11 cellular contexts compared by ENCODE assay signal in the genomic region with DNA sequence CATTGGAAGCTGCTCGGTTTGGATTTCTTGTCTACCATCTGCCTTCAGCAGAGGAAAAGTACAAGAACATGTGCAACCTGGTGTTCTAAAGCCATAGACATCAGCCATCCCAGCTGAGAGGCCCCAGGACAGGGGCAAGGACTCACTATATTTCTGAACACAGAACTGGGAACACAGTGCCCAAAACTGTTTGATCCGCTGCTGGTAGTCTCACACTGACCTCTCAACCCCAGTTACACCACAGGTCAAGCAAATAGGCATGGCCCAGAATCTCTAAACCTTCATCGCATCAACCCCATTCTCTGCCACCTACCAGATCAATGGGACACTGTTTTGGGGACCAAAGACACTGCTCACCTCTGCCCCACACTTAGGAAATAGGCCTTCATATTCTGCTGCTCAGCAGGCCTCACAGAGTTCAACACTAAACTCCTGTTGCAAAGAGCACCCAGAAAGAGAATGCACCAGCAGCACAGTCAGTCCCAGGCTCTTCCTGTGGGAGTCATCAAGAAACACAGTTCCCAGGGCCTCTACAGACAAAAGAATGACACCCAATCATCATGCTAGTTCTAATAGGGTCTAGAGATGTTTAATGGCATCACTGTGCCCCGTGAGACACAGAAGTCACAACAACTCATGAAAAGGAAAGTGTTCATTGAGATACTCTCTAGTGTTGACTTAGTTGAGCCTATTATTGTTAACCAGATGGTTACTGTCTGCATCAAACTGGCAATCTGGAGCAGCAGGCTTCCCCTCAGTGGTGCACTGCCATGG. TPM values are rescaled to one million over a fixed set of nuclear protein-coding genes. Genes with fewer than 3 reads are reported as not detected.
A peak's percentile ranks its signal among the peaks of the same experiment; 100 is the strongest.
DNase-seq lines count a peak whose midpoint lies in the region; ATAC-seq and TF ChIP-seq lines count a peak whose summit lies in the region.
"Had no signal": no experiment of that assay in that cellular context is flagged by ENCODE, and none has a peak within 500 bp of the region (broad histone marks: within the 10 kb centered on the region; RNA-seq: fewer than 3 reads in every experiment).

No MANE protein-coding gene starts in this region.

- H3K27me3 ChIP-seq in foreskin keratinocyte = no peaks in the 10 kb centered on the region
- H3K27me3 ChIP-seq in stomach smooth muscle (ENCODE audit: control insufficient read depth in 1 of 2, insufficient read depth in 2 of 2, low read length in 2 of 2) = no peaks in the 10 kb centered on the region

- H3K4me3 ChIP-seq in stomach smooth muscle (ENCODE audit: low read length in 2 of 2) = peak overlapping the region; percentile 68 to 79

- TF ChIP-seq CTCF in foreskin keratinocyte (conservative IDR thresholded peaks at IDR 0.05) = no peak

- H3K27ac Mint-ChIP-seq in activated CD4-positive, alpha-beta T cell treated with anti-CD3 and anti-CD28 coated beads, Interleukin-2, amount 10 ng/mL, durations not matched to agents 24 days and 14 days = peak overlapping the region; percentile 6
- H3K27ac Mint-ChIP-seq in activated naive CD4-positive, alpha-beta T cell treated with anti-CD3 and anti-CD28 coated beads, Interleukin-2, amount 50 U/mL, for 72 hours = no peak overlapping the region
- H3K27ac Mint-ChIP-seq: activated naive CD4-positive, alpha-beta T cell treated with anti-CD3 and anti-CD28 coated beads, Interleukin-2, amount 50 U/mL, for 24 hours had no signal

- H3K4me3 Mint-ChIP-seq in activated CD4-positive, alpha-beta T cell treated with anti-CD3 and anti-CD28 coated beads, Interleukin-2, amount 10 ng/mL, durations not matched to agents 24 days and 14 days = no peak overlapping the region

- H3K9ac ChIP-seq in stomach smooth muscle (ENCODE audit: low read length in 2 of 2) = no peak overlapping the region

- H3K4me1 ChIP-seq in foreskin keratinocyte (peaks cover 14% of the 10 kb centered on the region), stomach smooth muscle (ENCODE audit: control insufficient read depth, insufficient read depth, low read length) (peaks cover 17% of the 10 kb centered on the region)

- H3K27ac ChIP-seq in foreskin keratinocyte = peak overlapping the region; percentile 34
- peak overlapping the region; percentile 11 for H3K27ac ChIP-seq in stomach smooth muscle (ENCODE audit: low read length)

- peaks cover 3% of the 10 kb centered on the region for H3K9me3 Mint-ChIP-seq in activated CD4-positive, alpha-beta T cell treated with anti-CD3 and anti-CD28 coated beads, Interleukin-2, amount 10 ng/mL, durations not matched to agents 24 days and 14 days
- H3K9me3 Mint-ChIP-seq in activated naive CD4-positive, alpha-beta T cell treated with anti-CD3 and anti-CD28 coated beads, Interleukin-2, amount 50 U/mL, for 72 hours = peaks cover 0 to 5% of the 10 kb centered on the region in 2 donors
- H3K9me3 Mint-ChIP-seq: activated naive CD4-positive, alpha-beta T cell treated with anti-CD3 and anti-CD28 coated beads, Interleukin-2, amount 50 U/mL, for 24 hours had no signal

- intact Hi-C loops in activated CD4-positive, alpha-beta T cell treated with anti-CD3 and anti-CD28 coated beads, Interleukin-2, amount 10 ng/mL, durations not matched to agents 24 days and 14 days (cut with micrococcal nuclease) = no loop called here

- no peaks in the 10 kb centered on the region for H3K36me3 ChIP-seq in stomach smooth muscle (ENCODE audit: control insufficient read depth in 2 of 2, insufficient read depth in 2 of 2, low read length in 2 of 2)

- no peak for DNase-seq in activated CD4-positive, alpha-beta T cell treated with anti-CD3 and anti-CD28 coated beads, Interleukin-2, amount 10 ng/mL, durations not matched to agents 24 days and 14 days
- DNase-seq in activated CD4-positive, alpha-beta T cell treated with anti-CD3 and anti-CD28 coated beads, Interleukin-2, amount 50 U/mL, for 1 hour = no peak
- peak; percentile 66 for DNase-seq in NCI-H345 treated with DMSO at 0.1 percent for 48 hours (lab: John Stamatoyannopoulos, UW; ENCODE audit: unreplicated experiment)
- peak in 1 of 2 donors; percentile 17 for DNase-seq in foreskin keratinocyte
- no peak for DNase-seq in activated naive CD4-positive, alpha-beta T cell treated with Interleukin-2 at 50 U/mL for 16 hours
- DNase-seq in NCI-H2107 treated with DMSO at 0.1 percent for 48 hours (lab: John Stamatoyannopoulos, UW; ENCODE audit: unreplicated experiment) = no peak
- DNase-seq in activated naive CD4-positive, alpha-beta T cell treated with anti-CD3 and anti-CD28 coated beads, Interleukin-2, amount 50 U/mL, for 72 hours (ENCODE audit: low spot score in 2 of 2) = no peak
- DNase-seq: NCI-H1105 treated with DMSO at 0.1 percent for 48 hours, T-helper 9 cell had no signal

- H3K27me3 Mint-ChIP-seq in activated CD4-positive, alpha-beta T cell treated with anti-CD3 and anti-CD28 coated beads, Interleukin-2, amount 10 ng/mL, durations not matched to agents 24 days and 14 days = peaks cover 3% of the 10 kb centered on the region
- H3K27me3 Mint-ChIP-seq: activated naive CD4-positive, alpha-beta T cell treated with anti-CD3 and anti-CD28 coated beads, Interleukin-2, amount 50 U/mL, for 24 hours had no signal

- peaks cover 7% of the 10 kb centered on the region for H3K4me1 Mint-ChIP-seq in activated CD4-positive, alpha-beta T cell treated with anti-CD3 and anti-CD28 coated beads, Interleukin-2, amount 10 ng/mL, durations not matched to agents 24 days and 14 days

- ATAC-seq in foreskin keratinocyte = no peak
- ATAC-seq in activated naive CD4-positive, alpha-beta T cell treated with anti-CD3 and anti-CD28 coated beads, Interleukin-2, amount 50 U/mL, for 72 hours = no peak

- no peaks in the 10 kb centered on the region for H3K9me3 ChIP-seq in stomach smooth muscle (ENCODE audit: control insufficient read depth in 2 of 2, low read length in 2 of 2)

- peaks cover 3% of the 10 kb centered on the region for H3K36me3 Mint-ChIP-seq in activated CD4-positive, alpha-beta T cell treated with anti-CD3 and anti-CD28 coated beads, Interleukin-2, amount 10 ng/mL, durations not matched to agents 24 days and 14 days (ENCODE audit: low read depth)
- H3K36me3 Mint-ChIP-seq in activated naive CD4-positive, alpha-beta T cell treated with anti-CD3 and anti-CD28 coated beads, Interleukin-2, amount 50 U/mL, for 72 hours = peaks cover 0 to 22% of the 10 kb centered on the region in 2 donors

RNA-seq across cellular contexts. Expression of a gene that starts 1.8 kb away (rescaled TPM):
- 1.5 and 2.2 TPM in 2 replicates for total RNA-seq in activated CD4-positive, alpha-beta T cell treated with anti-CD3 and anti-CD28 coated beads, Interleukin-2, amount 10 ng/mL, durations not matched to agents 24 days and 14 days
- total RNA-seq in foreskin keratinocyte = 1.7 and 2.0 TPM in 2 replicates
- 0.40 and 0.48 TPM in 2 replicates for polyA plus RNA-seq in foreskin keratinocyte
- total RNA-seq in activated naive CD4-positive, alpha-beta T cell treated with anti-CD3 and anti-CD28 coated beads, Interleukin-2, amount 50 U/mL, for 72 hours = 10 to 100 TPM in 1 of 2 donors, 1 to 10 TPM in 1; 3.1 to 17.2 TPM

RNA-seq across cellular contexts. Expression of a gene that starts 20.1 kb away (rescaled TPM):
- total RNA-seq in activated CD4-positive, alpha-beta T cell treated with anti-CD3 and anti-CD28 coated beads, Interleukin-2, amount 10 ng/mL, durations not matched to agents 24 days and 14 days = 38.3 and 38.6 TPM in 2 replicates
- total RNA-seq in foreskin keratinocyte = 18.0 and 21.7 TPM in 2 replicates
- polyA plus RNA-seq in foreskin keratinocyte = 28.2 and 30.0 TPM in 2 replicates
- 10 to 100 TPM; 29.0 to 53.9 TPM for total RNA-seq in activated naive CD4-positive, alpha-beta T cell treated with anti-CD3 and anti-CD28 coated beads, Interleukin-2, amount 50 U/mL, for 72 hours
